In the genomic region with DNA sequence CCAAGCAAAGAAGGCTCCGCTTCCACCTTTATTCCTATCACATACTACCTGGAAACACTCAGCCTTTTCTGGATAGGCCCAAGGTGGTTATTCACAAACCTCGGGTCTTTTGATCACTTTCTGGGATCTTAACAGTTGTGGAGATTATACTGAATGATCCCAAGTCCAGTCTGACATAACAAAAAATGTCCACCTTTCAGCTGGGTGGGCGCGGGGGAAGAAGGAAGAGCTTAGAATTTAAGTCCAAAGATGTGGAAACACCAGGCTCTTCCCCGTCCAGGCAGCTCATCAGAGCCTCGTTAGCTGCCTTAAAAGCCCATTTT, we compare ENCODE assay signal across 8 cellular contexts. TPM values are rescaled to one million over a fixed set of nuclear protein-coding genes. Genes with fewer than 3 reads are reported as not detected.
DNase-seq lines count a peak whose midpoint lies in the region; ATAC-seq and TF ChIP-seq lines count a peak whose summit lies in the region.

No MANE protein-coding gene starts in this region.

- peak overlapping the region; percentile 63 for H2AFZ ChIP-seq in OCI-LY3 (ENCODE audit: low read depth, low read length)

- peaks cover 13% of the 10 kb centered on the region for H3K4me1 ChIP-seq in OCI-LY3 (ENCODE audit: low read length)
- H3K4me1 ChIP-seq in esophagus (ENCODE audit: control insufficient read depth in 2 of 2, insufficient read depth in 2 of 2, low read length in 1 of 2) = no peaks in the 10 kb centered on the region
- peaks cover 4% of the 10 kb centered on the region for H3K4me1 ChIP-seq in prostate gland (replicated peaks)

- DNase-seq in GM12865 (ENCODE audit: low read depth) (no peak), prostate gland (ENCODE audit: low spot score) (no peak), AG08396 (ENCODE audit: low spot score) (no peak)

- H3K79me2 ChIP-seq in OCI-LY3 (ENCODE audit: low read length) = no peaks in the 10 kb centered on the region

- WGBS in esophagus, 2 donors = 13 to 16% methylated on average over 6 of the region's 6 CpGs
- WGBS in prostate gland = 22% methylated on average over 6 of the region's 6 CpGs

- peak overlapping the region; percentile 78 for H3K9ac ChIP-seq in OCI-LY3 (ENCODE audit: low read length)

- H3K9me3 ChIP-seq in OCI-LY3 (ENCODE audit: insufficient read depth, low read length) (no peaks in the 10 kb centered on the region), esophagus (ENCODE audit: control insufficient read depth in 2 of 2, insufficient read depth in 1 of 2, low read depth in 1 of 2, low read length in 1 of 2) (no peaks in the 10 kb centered on the region), prostate gland (no peaks in the 10 kb centered on the region)

- intact Hi-C loops in prostate gland (cut with DNase I) = no loop called here

- no peaks in the 10 kb centered on the region for H4K20me1 ChIP-seq in OCI-LY3 (ENCODE audit: insufficient read depth, low read length)

- TF ChIP-seq CTCF in GM12865 (IDR thresholded peaks at IDR 0.05; ENCODE audit: insufficient read depth, low read depth, low read length, missing control alignments) = no peak
- TF ChIP-seq CTCF in OCI-LY3 (IDR thresholded peaks at IDR 0.05; ENCODE audit: low read depth, low read length) = no peak
- TF ChIP-seq CTCF in prostate gland (IDR thresholded peaks at IDR 0.05) = no peak

- H3K4me2 ChIP-seq in OCI-LY3 (ENCODE audit: low read length) = peak overlapping the region; percentile 84

- H3K27me3 ChIP-seq in OCI-LY3 (ENCODE audit: low read depth, low read length) = no peaks in the 10 kb centered on the region
- H3K27me3 ChIP-seq in esophagus (ENCODE audit: control insufficient read depth in 1 of 2, insufficient read depth in 2 of 2, low read length in 2 of 2) = no peaks in the 10 kb centered on the region
- H3K27me3 ChIP-seq in prostate gland (replicated peaks; ENCODE audit: insufficient read depth) = no peaks in the 10 kb centered on the region

- H3K27ac ChIP-seq in OCI-LY3 (ENCODE audit: low read length) = peak overlapping the region; percentile 62
- H3K27ac ChIP-seq in esophagus (ENCODE audit: low read depth in 2 of 2, low read length in 1 of 2) = peak overlapping the region; percentile 91 to 93
- H3K27ac ChIP-seq in prostate gland = peak overlapping the region; percentile 83 to 84

- H3K36me3 ChIP-seq in OCI-LY3 (replicated peaks; ENCODE audit: low read depth, low read length) = no peaks in the 10 kb centered on the region
- H3K36me3 ChIP-seq in esophagus (ENCODE audit: control insufficient read depth in 2 of 2, insufficient read depth in 2 of 2, low read length in 1 of 2) = no peaks in the 10 kb centered on the region
- no peaks in the 10 kb centered on the region for H3K36me3 ChIP-seq in prostate gland

- TF ChIP-seq POLR2A in prostate gland (IDR thresholded peaks at IDR 0.05) = no peak

- H3K4me3 ChIP-seq in GM12865 (ENCODE audit: low read depth, low read length) = peak overlapping the region; percentile 63
- peak overlapping the region; percentile 79 for H3K4me3 ChIP-seq in OCI-LY3 (ENCODE audit: low read length)
- peak overlapping the region; percentile 92 to 93 for H3K4me3 ChIP-seq in esophagus (ENCODE audit: low read depth in 1 of 2, low read length in 2 of 2)
- peak overlapping the region; percentile 61 to 74 for H3K4me3 ChIP-seq in prostate gland

- no peak for ATAC-seq in HG03457 (IDR thresholded peaks at IDR 0.05; ENCODE audit: unreplicated experiment)
- no peak for ATAC-seq in HG02610 (IDR thresholded peaks at IDR 0.05; ENCODE audit: unreplicated experiment)
- no peak for ATAC-seq in HG03439 (IDR thresholded peaks at IDR 0.05; ENCODE audit: unreplicated experiment)

RNA-seq across cellular contexts. Expression of gene C1orf53, which starts 0.3 kb away (rescaled TPM):
- polyA plus RNA-seq in esophagus = 1 to 10 TPM; 6.3 to 6.6 TPM
- 10 to 100 TPM in 1 of 2 donors, 1 to 10 TPM in 1; 3.9 to 13.2 TPM for total RNA-seq in prostate gland

RNA-seq across cellular contexts. Expression of gene LHX9, which starts 15.1 kb away (rescaled TPM):
- polyA plus RNA-seq in esophagus = not detected
- 1 to 10 TPM in 1 of 2 donors, not detected in 1; 5.7 TPM for total RNA-seq in prostate gland
